In the genomic region with DNA sequence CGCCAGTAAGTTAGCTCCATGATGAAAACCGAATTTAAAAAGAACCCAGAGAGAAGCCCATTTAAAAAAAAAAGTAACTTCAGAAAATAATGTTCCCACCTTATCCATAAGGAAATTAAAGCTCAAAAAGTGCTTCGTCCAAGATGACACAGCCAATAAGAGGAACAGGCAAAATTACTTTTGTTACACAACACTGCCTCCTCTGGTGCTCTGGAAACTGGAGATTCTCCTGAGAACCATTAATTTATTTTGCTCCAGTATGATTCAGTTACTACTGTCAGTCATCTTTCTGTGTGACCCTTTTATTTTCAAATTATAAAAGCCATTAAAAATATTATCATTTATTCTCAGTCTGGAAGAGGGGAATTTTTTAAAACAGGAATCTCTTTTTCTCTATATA, we compare ENCODE assay signal across 2 cellular contexts.
TF ChIP-seq lines count a peak whose summit lies in the region.

No MANE protein-coding gene starts in this region.

TF ChIP-seq in WTC11, 78 proteins besides CTCF, POLR2A, EP300 and RAD21:
- TF ChIP-seq, protein P1, sequence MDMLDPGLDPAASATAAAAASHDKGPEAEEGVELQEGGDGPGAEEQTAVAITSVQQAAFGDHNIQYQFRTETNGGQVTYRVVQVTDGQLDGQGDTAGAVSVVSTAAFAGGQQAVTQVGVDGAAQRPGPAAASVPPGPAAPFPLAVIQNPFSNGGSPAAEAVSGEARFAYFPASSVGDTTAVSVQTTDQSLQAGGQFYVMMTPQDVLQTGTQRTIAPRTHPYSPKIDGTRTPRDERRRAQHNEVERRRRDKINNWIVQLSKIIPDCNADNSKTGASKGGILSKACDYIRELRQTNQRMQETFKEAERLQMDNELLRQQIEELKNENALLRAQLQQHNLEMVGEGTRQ (CRISPR knock-in tag; IDR thresholded peaks at IDR 0.05), result no peak
- TF ChIP-seq NFATC4 (CRISPR knock-in tag; IDR thresholded peaks at IDR 0.05), result no peak
- no peak for TF ChIP-seq OVOL2 (CRISPR knock-in tag; IDR thresholded peaks at IDR 0.05; ENCODE audit: borderline replicate concordance)
- no peak for TF ChIP-seq ZNF317 (CRISPR knock-in tag; IDR thresholded peaks at IDR 0.05; ENCODE audit: borderline replicate concordance, low read depth)
- TF ChIP-seq, protein P2, sequence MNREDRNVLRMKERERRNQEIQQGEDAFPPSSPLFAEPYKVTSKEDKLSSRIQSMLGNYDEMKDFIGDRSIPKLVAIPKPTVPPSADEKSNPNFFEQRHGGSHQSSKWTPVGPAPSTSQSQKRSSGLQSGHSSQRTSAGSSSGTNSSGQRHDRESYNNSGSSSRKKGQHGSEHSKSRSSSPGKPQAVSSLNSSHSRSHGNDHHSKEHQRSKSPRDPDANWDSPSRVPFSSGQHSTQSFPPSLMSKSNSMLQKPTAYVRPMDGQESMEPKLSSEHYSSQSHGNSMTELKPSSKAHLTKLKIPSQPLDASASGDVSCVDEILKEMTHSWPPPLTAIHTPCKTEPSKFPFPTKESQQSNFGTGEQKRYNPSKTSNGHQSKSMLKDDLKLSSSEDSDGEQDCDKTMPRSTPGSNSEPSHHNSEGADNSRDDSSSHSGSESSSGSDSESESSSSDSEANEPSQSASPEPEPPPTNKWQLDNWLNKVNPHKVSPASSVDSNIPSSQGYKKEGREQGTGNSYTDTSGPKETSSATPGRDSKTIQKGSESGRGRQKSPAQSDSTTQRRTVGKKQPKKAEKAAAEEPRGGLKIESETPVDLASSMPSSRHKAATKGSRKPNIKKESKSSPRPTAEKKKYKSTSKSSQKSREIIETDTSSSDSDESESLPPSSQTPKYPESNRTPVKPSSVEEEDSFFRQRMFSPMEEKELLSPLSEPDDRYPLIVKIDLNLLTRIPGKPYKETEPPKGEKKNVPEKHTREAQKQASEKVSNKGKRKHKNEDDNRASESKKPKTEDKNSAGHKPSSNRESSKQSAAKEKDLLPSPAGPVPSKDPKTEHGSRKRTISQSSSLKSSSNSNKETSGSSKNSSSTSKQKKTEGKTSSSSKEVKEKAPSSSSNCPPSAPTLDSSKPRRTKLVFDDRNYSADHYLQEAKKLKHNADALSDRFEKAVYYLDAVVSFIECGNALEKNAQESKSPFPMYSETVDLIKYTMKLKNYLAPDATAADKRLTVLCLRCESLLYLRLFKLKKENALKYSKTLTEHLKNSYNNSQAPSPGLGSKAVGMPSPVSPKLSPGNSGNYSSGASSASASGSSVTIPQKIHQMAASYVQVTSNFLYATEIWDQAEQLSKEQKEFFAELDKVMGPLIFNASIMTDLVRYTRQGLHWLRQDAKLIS (CRISPR knock-in tag; IDR thresholded peaks at IDR 0.05; ENCODE audit: borderline replicate concordance), result no peak
- no peak for TF ChIP-seq SMAD4 (CRISPR knock-in tag; IDR thresholded peaks at IDR 0.05)
- no peak for TF ChIP-seq SP1 (CRISPR knock-in tag; conservative IDR thresholded peaks at IDR 0.05)
- no peak for TF ChIP-seq ZNF423 (CRISPR knock-in tag; IDR thresholded peaks at IDR 0.05)
- TF ChIP-seq, protein P3, sequence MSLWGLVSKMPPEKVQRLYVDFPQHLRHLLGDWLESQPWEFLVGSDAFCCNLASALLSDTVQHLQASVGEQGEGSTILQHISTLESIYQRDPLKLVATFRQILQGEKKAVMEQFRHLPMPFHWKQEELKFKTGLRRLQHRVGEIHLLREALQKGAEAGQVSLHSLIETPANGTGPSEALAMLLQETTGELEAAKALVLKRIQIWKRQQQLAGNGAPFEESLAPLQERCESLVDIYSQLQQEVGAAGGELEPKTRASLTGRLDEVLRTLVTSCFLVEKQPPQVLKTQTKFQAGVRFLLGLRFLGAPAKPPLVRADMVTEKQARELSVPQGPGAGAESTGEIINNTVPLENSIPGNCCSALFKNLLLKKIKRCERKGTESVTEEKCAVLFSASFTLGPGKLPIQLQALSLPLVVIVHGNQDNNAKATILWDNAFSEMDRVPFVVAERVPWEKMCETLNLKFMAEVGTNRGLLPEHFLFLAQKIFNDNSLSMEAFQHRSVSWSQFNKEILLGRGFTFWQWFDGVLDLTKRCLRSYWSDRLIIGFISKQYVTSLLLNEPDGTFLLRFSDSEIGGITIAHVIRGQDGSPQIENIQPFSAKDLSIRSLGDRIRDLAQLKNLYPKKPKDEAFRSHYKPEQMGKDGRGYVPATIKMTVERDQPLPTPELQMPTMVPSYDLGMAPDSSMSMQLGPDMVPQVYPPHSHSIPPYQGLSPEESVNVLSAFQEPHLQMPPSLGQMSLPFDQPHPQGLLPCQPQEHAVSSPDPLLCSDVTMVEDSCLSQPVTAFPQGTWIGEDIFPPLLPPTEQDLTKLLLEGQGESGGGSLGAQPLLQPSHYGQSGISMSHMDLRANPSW (CRISPR knock-in tag; conservative IDR thresholded peaks at IDR 0.05; ENCODE audit: low read depth), result no peak
- TF ChIP-seq PRRX2 (CRISPR knock-in tag; IDR thresholded peaks at IDR 0.05), result no peak
- TF ChIP-seq ZNF396 (CRISPR knock-in tag; IDR thresholded peaks at IDR 0.05; ENCODE audit: borderline replicate concordance), result no peak
- TF ChIP-seq, protein P4, sequence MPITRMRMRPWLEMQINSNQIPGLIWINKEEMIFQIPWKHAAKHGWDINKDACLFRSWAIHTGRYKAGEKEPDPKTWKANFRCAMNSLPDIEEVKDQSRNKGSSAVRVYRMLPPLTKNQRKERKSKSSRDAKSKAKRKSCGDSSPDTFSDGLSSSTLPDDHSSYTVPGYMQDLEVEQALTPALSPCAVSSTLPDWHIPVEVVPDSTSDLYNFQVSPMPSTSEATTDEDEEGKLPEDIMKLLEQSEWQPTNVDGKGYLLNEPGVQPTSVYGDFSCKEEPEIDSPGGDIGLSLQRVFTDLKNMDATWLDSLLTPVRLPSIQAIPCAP (CRISPR knock-in tag; IDR thresholded peaks at IDR 0.05), result no peak
- TF ChIP-seq TP53 (CRISPR knock-in tag; IDR thresholded peaks at IDR 0.05), result no peak
- no peak for TF ChIP-seq NFYB (CRISPR knock-in tag; conservative IDR thresholded peaks at IDR 0.05; ENCODE audit: low read depth)
- no peak for TF ChIP-seq FOXP1 (CRISPR knock-in tag; IDR thresholded peaks at IDR 0.05; ENCODE audit: borderline replicate concordance)
- TF ChIP-seq KAT7 (CRISPR knock-in tag; IDR thresholded peaks at IDR 0.05; ENCODE audit: borderline replicate concordance), result no peak
- TF ChIP-seq, protein P5, sequence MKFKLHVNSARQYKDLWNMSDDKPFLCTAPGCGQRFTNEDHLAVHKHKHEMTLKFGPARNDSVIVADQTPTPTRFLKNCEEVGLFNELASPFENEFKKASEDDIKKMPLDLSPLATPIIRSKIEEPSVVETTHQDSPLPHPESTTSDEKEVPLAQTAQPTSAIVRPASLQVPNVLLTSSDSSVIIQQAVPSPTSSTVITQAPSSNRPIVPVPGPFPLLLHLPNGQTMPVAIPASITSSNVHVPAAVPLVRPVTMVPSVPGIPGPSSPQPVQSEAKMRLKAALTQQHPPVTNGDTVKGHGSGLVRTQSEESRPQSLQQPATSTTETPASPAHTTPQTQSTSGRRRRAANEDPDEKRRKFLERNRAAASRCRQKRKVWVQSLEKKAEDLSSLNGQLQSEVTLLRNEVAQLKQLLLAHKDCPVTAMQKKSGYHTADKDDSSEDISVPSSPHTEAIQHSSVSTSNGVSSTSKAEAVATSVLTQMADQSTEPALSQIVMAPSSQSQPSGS (CRISPR knock-in tag; IDR thresholded peaks at IDR 0.05; ENCODE audit: borderline replicate concordance, low read depth), result no peak
- TF ChIP-seq, protein P6, sequence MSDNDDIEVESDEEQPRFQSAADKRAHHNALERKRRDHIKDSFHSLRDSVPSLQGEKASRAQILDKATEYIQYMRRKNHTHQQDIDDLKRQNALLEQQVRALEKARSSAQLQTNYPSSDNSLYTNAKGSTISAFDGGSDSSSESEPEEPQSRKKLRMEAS (CRISPR knock-in tag; IDR thresholded peaks at IDR 0.05), result no peak
TF ChIP-seq in WTC11: peak in this region for 0.

TF ChIP-seq in HepG2, 621 proteins besides CTCF, POLR2A, EP300 and RAD21:
- peak; percentile 40 for TF ChIP-seq STAG1 (CRISPR knock-in tag; IDR thresholded peaks at IDR 0.05)
- TF ChIP-seq NFE2 (CRISPR knock-in tag; IDR thresholded peaks at IDR 0.05), result no peak
